14 cellular contexts compared by ENCODE assay signal in genomic region chr5:164799391-164799790, GRCh38.
"Had no signal": no experiment of that assay in that cellular context is flagged by ENCODE, and none has a peak within 500 bp of the region (broad histone marks: within the 10 kb centered on the region; RNA-seq: fewer than 3 reads in every experiment).

No MANE protein-coding gene starts in this region.

- H3K4me3 Mint-ChIP-seq: activated CD8-positive, alpha-beta T cell treated with anti-CD3 and anti-CD28 coated beads for 36 hours; neural progenitor cell; stimulated activated naive CD8-positive, alpha-beta T cell treated with anti-CD3 and anti-CD28 coated beads, Interleukin-15, amount 100 ng/mL, for 72 hours had no signal

- H3K36me3 Mint-ChIP-seq: neural progenitor cell had no signal

- H3K4me1 Mint-ChIP-seq: neural progenitor cell; stimulated activated naive CD8-positive, alpha-beta T cell treated with anti-CD3 and anti-CD28 coated beads, Interleukin-15, amount 100 ng/mL, for 72 hours had no signal

- H3K27ac Mint-ChIP-seq: activated CD8-positive, alpha-beta T cell treated with anti-CD3 and anti-CD28 coated beads for 36 hours; neural progenitor cell; stimulated activated naive CD8-positive, alpha-beta T cell treated with anti-CD3 and anti-CD28 coated beads, Interleukin-15, amount 100 ng/mL, for 72 hours had no signal

- H3K27me3 Mint-ChIP-seq: activated CD8-positive, alpha-beta T cell treated with anti-CD3 and anti-CD28 coated beads for 36 hours; stimulated activated naive CD8-positive, alpha-beta T cell treated with anti-CD3 and anti-CD28 coated beads, Interleukin-15, amount 100 ng/mL, for 72 hours had no signal

- ATAC-seq: activated CD8-positive, alpha-beta T cell treated with anti-CD3 and anti-CD28 coated beads for 36 hours; pancreas; stimulated activated naive CD8-positive, alpha-beta T cell treated with anti-CD3 and anti-CD28 coated beads, Interleukin-15, amount 100 ng/mL, for 72 hours; upper lobe of right lung had no signal

- DNase-seq: activated CD8-positive, alpha-beta memory T cell treated with anti-CD3 and anti-CD28 coated beads, Interleukin-2, amount 50 U/mL, for 48 hours; activated CD8-positive, alpha-beta T cell treated with anti-CD3 and anti-CD28 coated beads for 36 hours; activated naive CD4-positive, alpha-beta T cell treated with Interleukin-2 at 50 U/mL for 16 hours; esophagus squamous epithelium; foreskin fibroblast; glutamatergic neuron; pancreas; retina; stimulated activated CD4-positive, alpha-beta T cell treated with anti-CD3 and anti-CD28 coated beads, Interleukin-15, amount 100 ng/mL, for 24 hours; stimulated activated CD4-positive, alpha-beta T cell treated with anti-CD3 and anti-CD28 coated beads, Interleukin-4, amount 100 ng/mL, for 4 hours; stimulated activated naive CD8-positive, alpha-beta T cell treated with anti-CD3 and anti-CD28 coated beads, Interleukin-15, amount 100 ng/mL, for 72 hours; testis; upper lobe of right lung had no signal
